ENCODE assay signal across 21 cellular contexts in genomic region chr2:179580378-179581146, GRCh38.
A peak's percentile ranks its signal among the peaks of the same experiment; 100 is the strongest.
DNase-seq lines count a peak whose midpoint lies in the region; ATAC-seq and TF ChIP-seq lines count a peak whose summit lies in the region.
"Had no signal": no experiment of that assay in that cellular context is flagged by ENCODE, and none has a peak within 500 bp of the region (broad histone marks: within the 10 kb centered on the region; RNA-seq: fewer than 3 reads in every experiment).

No MANE protein-coding gene starts in this region.

- no peaks in the 10 kb centered on the region for H3K27me3 ChIP-seq in right atrium auricular region
- H3K27me3 ChIP-seq: brain microvascular endothelial cell had no signal

- H3K4me3 Mint-ChIP-seq in Calu3 (ENCODE audit: low read depth, unreplicated experiment) (no peak overlapping the region), WTC11 (no peak overlapping the region)
- H3K4me3 Mint-ChIP-seq: mesothelial cell of epicardium had no signal

- no peak for TF ChIP-seq CTCF in Calu3 (IDR thresholded peaks at IDR 0.05; ENCODE audit: unreplicated experiment)
- TF ChIP-seq CTCF in WTC11 (IDR thresholded peaks at IDR 0.05): no peak
- no peak for TF ChIP-seq CTCF in right atrium auricular region (IDR thresholded peaks at IDR 0.05)

- H3K4me1 ChIP-seq in right atrium auricular region: peaks cover 0 to 9% of the 10 kb centered on the region in 2 donors

- H3K27ac Mint-ChIP-seq in Calu3 (ENCODE audit: unreplicated experiment) (peak overlapping the region; percentile 63), WTC11 (no peak overlapping the region)
- H3K27ac Mint-ChIP-seq: mesothelial cell of epicardium had no signal

- H3K4me1 Mint-ChIP-seq in Calu3 (ENCODE audit: low read depth, unreplicated experiment): peaks cover 21% of the 10 kb centered on the region
- H3K4me1 Mint-ChIP-seq in WTC11: peaks cover 2% of the 10 kb centered on the region
- H3K4me1 Mint-ChIP-seq: mesothelial cell of epicardium had no signal

- intact Hi-C loops in Calu3 (cut with micrococcal nuclease; ENCODE audit: unreplicated experiment): loop anchor here (1.0 to 2.0 kb wide), 3 partner anchors 26 to 171 kb away; no protein-coding TSS in a partner anchor

- POLR2A ChIA-PET in WTC11 (lab: Charles Lee): no interaction called here

- H3K9me3 Mint-ChIP-seq in Calu3 (ENCODE audit: low read depth, unreplicated experiment) (no peaks in the 10 kb centered on the region), WTC11 (peaks cover 5% of the 10 kb centered on the region)
- H3K9me3 Mint-ChIP-seq: mesothelial cell of epicardium had no signal

- H3K4me3 ChIP-seq in right atrium auricular region: no peak overlapping the region

- H3K36me3 ChIP-seq in right atrium auricular region: no peaks in the 10 kb centered on the region
- H3K36me3 ChIP-seq: brain microvascular endothelial cell had no signal

- no peaks in the 10 kb centered on the region for H3K9me3 ChIP-seq in right atrium auricular region

- H3K27me3 Mint-ChIP-seq in Calu3 (ENCODE audit: unreplicated experiment) (no peaks in the 10 kb centered on the region), WTC11 (ENCODE audit: low read depth) (no peaks in the 10 kb centered on the region)

- H3K36me3 Mint-ChIP-seq in Calu3 (ENCODE audit: insufficient read depth, unreplicated experiment): no peaks in the 10 kb centered on the region
- H3K36me3 Mint-ChIP-seq in WTC11: no peaks in the 10 kb centered on the region
- H3K36me3 Mint-ChIP-seq: mesothelial cell of epicardium had no signal

- peak; percentile 72 for ATAC-seq in WTC11

- CTCF ChIA-PET in Calu3 (lab: Charles Lee) (no interaction called here), WTC11 (lab: Charles Lee) (no interaction called here)

- H3K27ac ChIP-seq in right atrium auricular region: peak overlapping the region; percentile 40 to 76
- H3K27ac ChIP-seq: brain microvascular endothelial cell had no signal

- DNase-seq in Calu3 (peak; percentile 74), WTC11 (ENCODE audit: low spot score) (no peak), right atrium auricular region (ENCODE audit: low spot score) (no peak), myocyte (ENCODE audit: low read depth) (peak; percentile 61), cerebellum (ENCODE audit: low spot score) (no peak), dedifferentiated amniotic fluid mesenchymal stem cell (ENCODE audit: extremely low spot score) (no peak), NCI-H2196 treated with DMSO at 0.1 percent for 48 hours (lab: John Stamatoyannopoulos, UW; ENCODE audit: unreplicated experiment) (no peak)
- no peak for DNase-seq in central memory CD4-positive, alpha-beta T cell
- DNase-seq: activated CD4-positive, alpha-beta T cell treated with anti-CD3 and anti-CD28 coated beads for 1 hour; activated CD8-positive, alpha-beta memory T cell treated with anti-CD3 and anti-CD28 coated beads, Interleukin-2, amount 50 U/mL, for 48 hours; activated naive CD4-positive, alpha-beta T cell treated with anti-CD3 and anti-CD28 coated beads, Interleukin-2, amount 50 U/mL, for 16 hours; brain microvascular endothelial cell; effector memory CD4-positive, alpha-beta T cell; GDM1; KG1; NCI-H1105; NCI-H2171 treated with DMSO at 0.1 percent for 48 hours; SHP77; small intestine; stimulated activated naive CD4-positive, alpha-beta T cell had no signal

- BruUV-seq in Calu3 (replicated peaks; lab: Mats Ljungman, UMichigan): no TSS peak

TF ChIP-seq in WTC11, 78 proteins besides CTCF, POLR2A, EP300 and RAD21:
- TF ChIP-seq SMAD4 (CRISPR knock-in tag; IDR thresholded peaks at IDR 0.05): no peak
- TF ChIP-seq NFYB (CRISPR knock-in tag; conservative IDR thresholded peaks at IDR 0.05; ENCODE audit: low read depth): no peak
- TF ChIP-seq, protein P1, sequence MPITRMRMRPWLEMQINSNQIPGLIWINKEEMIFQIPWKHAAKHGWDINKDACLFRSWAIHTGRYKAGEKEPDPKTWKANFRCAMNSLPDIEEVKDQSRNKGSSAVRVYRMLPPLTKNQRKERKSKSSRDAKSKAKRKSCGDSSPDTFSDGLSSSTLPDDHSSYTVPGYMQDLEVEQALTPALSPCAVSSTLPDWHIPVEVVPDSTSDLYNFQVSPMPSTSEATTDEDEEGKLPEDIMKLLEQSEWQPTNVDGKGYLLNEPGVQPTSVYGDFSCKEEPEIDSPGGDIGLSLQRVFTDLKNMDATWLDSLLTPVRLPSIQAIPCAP (CRISPR knock-in tag; IDR thresholded peaks at IDR 0.05): no peak
- no peak for TF ChIP-seq GTF2I (CRISPR knock-in tag; conservative IDR thresholded peaks at IDR 0.05)
- TF ChIP-seq SMAD3 (CRISPR knock-in tag; IDR thresholded peaks at IDR 0.05; ENCODE audit: borderline replicate concordance): no peak

Comparison
In these comparisons a context has a peak if more than half of its experiments do, and no peak if none do; other contexts are left out.
1. DNase-seq: peak in Calu3 (single experiment) and myocyte (single experiment); none in WTC11 (single experiment), right atrium auricular region (single experiment), cerebellum (single experiment), central memory CD4-positive, alpha-beta T cell (single experiment), dedifferentiated amniotic fluid mesenchymal stem cell (single experiment) and NCI-H2196 treated with DMSO at 0.1 percent for 48 hours (single experiment).